26 cellular contexts compared by ENCODE assay signal in the genomic region with DNA sequence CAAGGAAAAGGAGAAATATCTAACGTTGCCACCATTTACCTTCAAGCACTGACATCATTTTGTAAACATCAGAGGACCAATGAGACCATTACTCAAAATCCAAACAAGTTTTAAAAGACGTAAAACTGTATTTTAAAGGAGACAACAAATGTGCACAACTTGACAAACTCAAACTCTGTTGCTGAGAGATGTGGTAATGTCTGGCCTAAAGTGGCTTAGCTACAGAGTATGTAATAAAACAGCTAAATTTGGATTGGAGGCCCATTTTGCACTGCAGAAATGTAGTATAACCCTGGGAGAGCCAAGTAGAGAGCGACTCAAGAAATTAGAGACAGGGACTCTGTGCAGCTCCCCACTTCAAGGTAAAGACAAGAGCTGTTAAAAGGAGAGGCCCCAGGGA. TPM values are rescaled to one million over a fixed set of nuclear protein-coding genes. Genes with fewer than 3 reads are reported as not detected.
DNase-seq lines count a peak whose midpoint lies in the region; ATAC-seq and TF ChIP-seq lines count a peak whose summit lies in the region.
"Had no signal": no experiment of that assay in that cellular context is flagged by ENCODE, and none has a peak within 500 bp of the region (broad histone marks: within the 10 kb centered on the region; RNA-seq: fewer than 3 reads in every experiment).

No MANE protein-coding gene starts in this region.

- H3K27ac ChIP-seq in right cardiac atrium (ENCODE audit: low read length) (no peak overlapping the region), substantia nigra (ENCODE audit: low read depth, low read length, poor library complexity, severe bottlenecking) (peak overlapping the region; percentile 14)
- H3K27ac ChIP-seq: 22Rv1 had no signal

- peaks cover 2% of the 10 kb centered on the region for H3K27me3 Mint-ChIP-seq in glutamatergic neuron (ENCODE audit: unreplicated experiment)
- H3K27me3 Mint-ChIP-seq: CD4-positive, alpha-beta T cell; type B pancreatic cell had no signal

- H3K9ac ChIP-seq in adipocyte (ENCODE audit: low read length), result no peak overlapping the region

- H3K27ac Mint-ChIP-seq in glutamatergic neuron (ENCODE audit: unreplicated experiment), result no peak overlapping the region
- H3K27ac Mint-ChIP-seq: activated CD8-positive, alpha-beta T cell treated with anti-CD3 and anti-CD28 coated beads, Interleukin-2, amount 10 ng/mL, durations not matched to agents 7 days and 5 days; CD4-positive, alpha-beta T cell; HFFc6; immature natural killer cell; type B pancreatic cell had no signal

- 53% methylated on average over 3 of the region's 3 CpGs for WGBS in right cardiac atrium

- H3K9me3 Mint-ChIP-seq in glutamatergic neuron (ENCODE audit: unreplicated experiment), result no peaks in the 10 kb centered on the region
- H3K9me3 Mint-ChIP-seq: CD4-positive, alpha-beta T cell had no signal

- peaks cover 9% of the 10 kb centered on the region for H3K4me1 Mint-ChIP-seq in glutamatergic neuron (ENCODE audit: low read depth, unreplicated experiment)
- H3K4me1 Mint-ChIP-seq: immature natural killer cell had no signal

- H3K4me3 Mint-ChIP-seq in glutamatergic neuron (ENCODE audit: unreplicated experiment), result no peak overlapping the region
- H3K4me3 Mint-ChIP-seq: activated CD8-positive, alpha-beta T cell treated with anti-CD3 and anti-CD28 coated beads, Interleukin-2, amount 10 ng/mL, durations not matched to agents 7 days and 5 days; CD4-positive, alpha-beta T cell; HFFc6; immature natural killer cell; type B pancreatic cell had no signal

- no peaks in the 10 kb centered on the region for H3K36me3 Mint-ChIP-seq in glutamatergic neuron (ENCODE audit: unreplicated experiment)
- H3K36me3 Mint-ChIP-seq: immature natural killer cell had no signal

- H3K36me3 ChIP-seq in adipocyte (ENCODE audit: control insufficient read depth, insufficient read depth, low read length, severe bottlenecking), result no peaks in the 10 kb centered on the region

- no peak for TF ChIP-seq CTCF in glutamatergic neuron (IDR thresholded peaks at IDR 0.05; ENCODE audit: partially characterized antibody, unreplicated experiment)

- intact Hi-C loops in right cardiac atrium (cut with DNase I), result no loop called here

- DNase-seq in DMS 273 (lab: John Stamatoyannopoulos, UW; ENCODE audit: unreplicated experiment), result peak; percentile 52
- no peak for DNase-seq in DMS 273 treated with DMSO at 0.1 percent for 48 hours (lab: John Stamatoyannopoulos, UW)
- DNase-seq in adipocyte (ENCODE audit: low read depth), result peak; percentile 41
- no peak for DNase-seq in right cardiac atrium
- no peak for DNase-seq in substantia nigra (lab: John Stamatoyannopoulos, UW)
- DNase-seq in nucleus accumbens (lab: John Stamatoyannopoulos, UW), result no peak
- DNase-seq in glutamatergic neuron, result no peak
- DNase-seq: activated CD4-positive, alpha-beta T cell treated with anti-CD3 and anti-CD28 coated beads for 1 hour; activated CD8-positive, alpha-beta T cell treated with anti-CD3 and anti-CD28 coated beads, Interleukin-2, amount 10 ng/mL, durations not matched to agents 7 days and 5 days; activated gamma-delta T cell treated with Interleukin-2 at 50 U/mL for 16 hours; caudate nucleus; CD4-positive, alpha-beta T cell; DMS153; dorsolateral prefrontal cortex; HFFc6; immature natural killer cell; NCI-H1048; NCI-H2029 treated with DMSO at 0.1 percent for 48 hours; NCI-H510A treated with DMSO at 0.1 percent for 48 hours; occipital lobe; stimulated activated CD4-positive, alpha-beta T cell treated with anti-CD3 and anti-CD28 coated beads, Interleukin-12 subunit alpha, Interleukin-12 subunit beta, amount 100 ng/mL, for 4 hours; stimulated activated CD4-positive, alpha-beta T cell treated with anti-CD3 and anti-CD28 coated beads, Interleukin-4, amount 100 ng/mL, for 4 hours; stimulated activated naive CD8-positive, alpha-beta T cell treated with anti-CD3 and anti-CD28 coated beads, Interleukin-15, Interleukin-2, amounts not matched to agents 100 U/mL and 50 U/mL, for 24 hours had no signal

- ATAC-seq in right cardiac atrium (peak; percentile 66 to 81), GM19351 (IDR thresholded peaks at IDR 0.05; ENCODE audit: unreplicated experiment) (no peak)
- ATAC-seq: activated CD8-positive, alpha-beta T cell treated with anti-CD3 and anti-CD28 coated beads, Interleukin-2, amount 10 ng/mL, durations not matched to agents 7 days and 5 days; stimulated activated naive CD8-positive, alpha-beta T cell treated with anti-CD3 and anti-CD28 coated beads, Interleukin-15, Interleukin-2, amounts not matched to agents 100 U/mL and 50 U/mL, for 24 hours had no signal

- H3K27me3 ChIP-seq in adipocyte (replicated peaks; ENCODE audit: control insufficient read depth, insufficient read depth, low read length) (no peaks in the 10 kb centered on the region), right cardiac atrium (ENCODE audit: control insufficient read depth, insufficient read depth) (no peaks in the 10 kb centered on the region)
- H3K27me3 ChIP-seq: dorsolateral prefrontal cortex had no signal

- H3K4me1 ChIP-seq in adipocyte (ENCODE audit: control insufficient read depth, insufficient read depth, low read length) (no peaks in the 10 kb centered on the region), right cardiac atrium (ENCODE audit: control insufficient read depth, insufficient read depth, low read length) (peaks cover 3% of the 10 kb centered on the region)

- H3K9me3 ChIP-seq in adipocyte (ENCODE audit: control insufficient read depth, low read length), result no peaks in the 10 kb centered on the region
- no peaks in the 10 kb centered on the region for H3K9me3 ChIP-seq in right cardiac atrium (ENCODE audit: control insufficient read depth, low read length)

- H3K4me3 ChIP-seq in adipocyte (ENCODE audit: low read length), result no peak overlapping the region
- no peak overlapping the region for H3K4me3 ChIP-seq in right cardiac atrium (ENCODE audit: low read length)
- H3K4me3 ChIP-seq: dorsolateral prefrontal cortex had no signal

RNA-seq across cellular contexts. Expression of gene UNC5C, which starts 20.4 kb away (rescaled TPM):
- total RNA-seq in right cardiac atrium (1 to 10 TPM; 4.0 to 8.4 (median 6.7) TPM), glutamatergic neuron (ENCODE audit: unreplicated experiment) (41.2 TPM)
- polyA plus RNA-seq in right cardiac atrium, result 1.3 TPM
- total RNA-seq: activated CD8-positive, alpha-beta T cell treated with anti-CD3 and anti-CD28 coated beads, Interleukin-2, amount 10 ng/mL, durations not matched to agents 7 days and 5 days; CD4-positive, alpha-beta T cell; HFFc6 had no signal
- polyA plus RNA-seq: immature natural killer cell had no signal

Comparison
In these comparisons a context has a peak if more than half of its experiments do, and no peak if none do; other contexts are left out.
1. DNase-seq: peak in DMS 273 (single experiment) and adipocyte (single experiment); none in DMS 273 treated with DMSO at 0.1 percent for 48 hours (single experiment), right cardiac atrium (0 of 3), substantia nigra (0 of 49), nucleus accumbens (0 of 56) and glutamatergic neuron (single experiment).